In genomic region chr10:93236378-93237040, GRCh38 we compare ENCODE assay signal across 17 cellular contexts.
A peak's percentile ranks its signal among the peaks of the same experiment; 100 is the strongest.
DNase-seq lines count a peak whose midpoint lies in the region; ATAC-seq and TF ChIP-seq lines count a peak whose summit lies in the region.
"Had no signal": no experiment of that assay in that cellular context is flagged by ENCODE, and none has a peak within 500 bp of the region (broad histone marks: within the 10 kb centered on the region; RNA-seq: fewer than 3 reads in every experiment).

No MANE protein-coding gene starts in this region.

- H3K4me3 ChIP-seq in ACC112 (ENCODE audit: low read depth, low read length) = no peak overlapping the region
- H3K4me3 ChIP-seq in brain microvascular endothelial cell (ENCODE audit: low read depth, low read length) = no peak overlapping the region
- no peak overlapping the region for H3K4me3 ChIP-seq in right cardiac atrium (ENCODE audit: low read length)
- H3K4me3 ChIP-seq in osteoblast (ENCODE audit: insufficient read depth, low read length) = no peak overlapping the region
- H3K4me3 ChIP-seq: A549, GM12878 had no signal

- H3K79me2 ChIP-seq in ACC112 (ENCODE audit: control insufficient read depth, insufficient read depth, low read length, unreplicated experiment) (no peaks in the 10 kb centered on the region), osteoblast (ENCODE audit: insufficient read depth, low read length) (no peaks in the 10 kb centered on the region)

- intact Hi-C loops in right cardiac atrium (cut with DNase I) = no loop called here

- no peak overlapping the region for H3K4me2 ChIP-seq in osteoblast (ENCODE audit: insufficient read depth, low read length)

- H4K20me1 ChIP-seq in osteoblast (ENCODE audit: insufficient read depth, low read length) = no peaks in the 10 kb centered on the region

- WGBS in right cardiac atrium = 43% methylated on average over 4 of the region's 4 CpGs

- H3K27ac ChIP-seq in ACC112 (ENCODE audit: low read depth, low read length) (peak overlapping the region; percentile 63; the same call in 1 of the 2 replicates), brain microvascular endothelial cell (peak overlapping the region; percentile 6), right cardiac atrium (ENCODE audit: low read length) (peak overlapping the region; percentile 8), osteoblast (ENCODE audit: low read depth, low read length) (peak overlapping the region; percentile 70)
- H3K27ac ChIP-seq: A549, C4-2B had no signal

- DNase-seq in brain microvascular endothelial cell = no peak
- peak in 1 of 3 donors; percentile 43 for DNase-seq in right cardiac atrium
- no peak for DNase-seq in osteoblast (ENCODE audit: insufficient read length, low spot score, missing footprints)
- DNase-seq in HUDEP-2 (lab: John Stamatoyannopoulos, UW; ENCODE audit: unreplicated experiment in 76 of 76) = no peak
- no peak for DNase-seq in SIG-M5 (lab: John Stamatoyannopoulos, UW)
- no peak for DNase-seq in HK-2 (ENCODE audit: unreplicated experiment)
- DNase-seq: DMS 273 treated with DMSO at 0.1 percent for 48 hours, GDM1, MM.1S, NCI-H1092 treated with DMSO at 0.1 percent for 48 hours, NCI-H2081 treated with DMSO at 0.1 percent for 48 hours, NCI-H524 had no signal

- H3K27me3 ChIP-seq in ACC112 (ENCODE audit: insufficient read depth, low read length) (no peaks in the 10 kb centered on the region), brain microvascular endothelial cell (replicated peaks) (no peaks in the 10 kb centered on the region), right cardiac atrium (ENCODE audit: control insufficient read depth, insufficient read depth) (no peaks in the 10 kb centered on the region), osteoblast (ENCODE audit: insufficient read depth, low read length) (peaks cover 4% of the 10 kb centered on the region)

- H3K36me3 ChIP-seq in ACC112 (ENCODE audit: insufficient read depth, low read length) (no peaks in the 10 kb centered on the region), brain microvascular endothelial cell (replicated peaks) (no peaks in the 10 kb centered on the region), osteoblast (ENCODE audit: insufficient read depth, low read length) (no peaks in the 10 kb centered on the region)

- no peak for TF ChIP-seq CTCF in brain microvascular endothelial cell (IDR thresholded peaks at IDR 0.05; ENCODE audit: low read depth, low read length, missing control alignments)
- no peak for TF ChIP-seq CTCF in osteoblast (IDR thresholded peaks at IDR 0.05; ENCODE audit: extremely low read depth, low read depth, low read length)

- peak; percentile 64 to 65 for ATAC-seq in right cardiac atrium
- no peak for ATAC-seq in HG03045 (IDR thresholded peaks at IDR 0.05; ENCODE audit: unreplicated experiment)
- ATAC-seq: GM12878 had no signal

- H3K4me1 ChIP-seq in ACC112 (ENCODE audit: control insufficient read depth, insufficient read depth, low read length, unreplicated experiment) (peaks cover 28% of the 10 kb centered on the region), right cardiac atrium (ENCODE audit: control insufficient read depth, insufficient read depth, low read length) (no peaks in the 10 kb centered on the region), osteoblast (ENCODE audit: insufficient read depth, low read length) (peaks cover 23% of the 10 kb centered on the region)

- in situ Hi-C loops in brain microvascular endothelial cell (cut with HindIII; ENCODE audit: low pct_ligation_motif_present, low sequenced_read_pairs) = no loop called here

- H2AFZ ChIP-seq in ACC112 (ENCODE audit: low read length, unreplicated experiment) (no peak overlapping the region), osteoblast (ENCODE audit: low read length) (peak overlapping the region; percentile 17)

- H3K9me3 ChIP-seq in right cardiac atrium (ENCODE audit: control insufficient read depth, low read length) = no peaks in the 10 kb centered on the region
- H3K9me3 ChIP-seq in osteoblast (ENCODE audit: low read depth, low read length) = no peaks in the 10 kb centered on the region
- H3K9me3 ChIP-seq: A549 had no signal

Comparison
In these comparisons a context has a peak if more than half of its experiments do, and no peak if none do; other contexts are left out.
1. H3K27ac ChIP-seq: peak in every context shown above with its lines; median percentile 70 in osteoblast; 63 in ACC112; 8 in right cardiac atrium; 6 in brain microvascular endothelial cell.